In the genomic region with DNA sequence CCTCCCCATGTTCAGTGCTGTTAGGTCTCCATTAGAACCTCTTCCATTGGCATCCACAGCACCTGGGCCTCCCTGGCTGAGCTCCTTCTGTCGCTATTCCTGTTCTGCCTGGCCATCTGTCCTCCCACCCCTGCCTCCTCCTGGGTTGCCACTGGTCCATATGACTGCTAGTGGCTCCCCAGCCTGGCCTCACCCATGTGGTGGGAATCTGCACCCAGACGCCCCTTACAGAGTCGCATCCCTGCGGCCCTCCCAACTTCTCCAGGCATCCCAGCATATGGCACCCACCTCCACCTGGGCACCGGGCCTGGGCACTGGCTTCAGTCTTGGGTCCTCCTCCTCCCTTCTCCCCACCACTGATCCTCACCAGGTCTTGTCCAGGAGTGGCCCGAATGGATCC, we compare ENCODE assay signal across 15 cellular contexts. TPM values are rescaled to one million over a fixed set of nuclear protein-coding genes. Genes with fewer than 3 reads are reported as not detected.
A peak's percentile ranks its signal among the peaks of the same experiment; 100 is the strongest.
DNase-seq lines count a peak whose midpoint lies in the region; ATAC-seq and TF ChIP-seq lines count a peak whose summit lies in the region.
"Had no signal": no experiment of that assay in that cellular context is flagged by ENCODE, and none has a peak within 500 bp of the region (broad histone marks: within the 10 kb centered on the region; RNA-seq: fewer than 3 reads in every experiment).

No MANE protein-coding gene starts in this region.

- no peak overlapping the region for H2BK5ac ChIP-seq in IMR-90 (ENCODE audit: low read depth, low read length, poor library complexity, severe bottlenecking)

- H3K4me2 ChIP-seq in IMR-90 (ENCODE audit: low read depth, low read length) (no peak overlapping the region), MM.1S (ENCODE audit: low read depth, low read length) (no peak overlapping the region)

- ATAC-seq in IMR-90 (ENCODE audit: low read depth): no peak
- ATAC-seq: activated T-cell treated with anti-CD3 and anti-CD28 coated beads, Interleukin-2, amount 50 U/mL, for 72 hours; heart left ventricle; natural killer cell; stimulated activated naive CD8-positive, alpha-beta T cell treated with anti-CD3 and anti-CD28 coated beads, Interleukin-15, amount 100 ng/mL, for 72 hours; WTC11 had no signal

- no peaks in the 10 kb centered on the region for H3K9me2 ChIP-seq in MM.1S (replicated peaks; ENCODE audit: insufficient read depth, low read length)

- H3K4me1 ChIP-seq in IMR-90 (ENCODE audit: control insufficient read depth, insufficient read depth, low read length) (peaks cover 35% of the 10 kb centered on the region), sigmoid colon (peaks cover 0 to 58% (median 52%) of the 10 kb centered on the region in 4 donors), MM.1S (ENCODE audit: low read length) (peaks cover 16% of the 10 kb centered on the region)
- peaks cover 54% of the 10 kb centered on the region for H3K4me1 ChIP-seq in effector memory CD4-positive, alpha-beta T cell (ENCODE audit: control insufficient read depth, insufficient read depth, low read length, poor library complexity, severe bottlenecking)

- H4K20me1 ChIP-seq in IMR-90 (ENCODE audit: insufficient read depth, low read length) (no peaks in the 10 kb centered on the region), MM.1S (ENCODE audit: insufficient read depth, low read length) (no peaks in the 10 kb centered on the region)

- no TSS peak for BruUV-seq in IMR-90 (replicated peaks; lab: Mats Ljungman, UMichigan)

- no peak overlapping the region for H3K23ac ChIP-seq in IMR-90 (ENCODE audit: low read depth, low read length)

- H3K27me3 ChIP-seq in IMR-90 (ENCODE audit: control insufficient read depth, insufficient read depth, low read length): no peaks in the 10 kb centered on the region
- no peaks in the 10 kb centered on the region for H3K27me3 ChIP-seq in effector memory CD4-positive, alpha-beta T cell (replicated peaks; ENCODE audit: control insufficient read depth, insufficient read depth, low read length, poor library complexity, severe bottlenecking)
- no peaks in the 10 kb centered on the region for H3K27me3 ChIP-seq in sigmoid colon
- no peaks in the 10 kb centered on the region for H3K27me3 ChIP-seq in MM.1S (replicated peaks; ENCODE audit: insufficient read depth, low read length)
- H3K27me3 ChIP-seq: heart left ventricle had no signal

- no peak overlapping the region for H4K5ac ChIP-seq in IMR-90 (ENCODE audit: low read depth, low read length)

- peak overlapping the region; percentile 15 for H2AK9ac ChIP-seq in IMR-90 (replicated peaks; ENCODE audit: low read depth, low read length, poor library complexity)

- H3K27ac Mint-ChIP-seq in T-helper 2 cell treated with Interferon-gamma antibody and Interleukin-4, amounts not matched to agents 5 μg/mL and 100 μg/mL, for 36 hours: peak overlapping the region; percentile 79
- H3K27ac Mint-ChIP-seq: activated T-cell treated with anti-CD3 and anti-CD28 coated beads, Interleukin-2, amount 50 U/mL, for 72 hours; WTC11 had no signal

- CTCF ChIA-PET in IMR-90 (lab: Yijun Ruan, JAX): no interaction called here

- H2BK120ac ChIP-seq in IMR-90 (ENCODE audit: low read depth, low read length): 0 out of 2 replicates have a peak overlapping the region, but pooled peaks have one; percentile 51

- H3K79me2 ChIP-seq in MM.1S (ENCODE audit: low read length): peaks cover 29% of the 10 kb centered on the region

- H3K36me3 ChIP-seq in IMR-90 (ENCODE audit: control insufficient read depth, insufficient read depth, low read length) (peaks cover 67% of the 10 kb centered on the region), sigmoid colon (peaks cover 11 to 64% (median 44%) of the 10 kb centered on the region in 4 donors), MM.1S (replicated peaks; ENCODE audit: insufficient read depth, low read length) (peaks cover 3% of the 10 kb centered on the region)
- H3K36me3 ChIP-seq in effector memory CD4-positive, alpha-beta T cell (ENCODE audit: control insufficient read depth, insufficient read depth, low read length): peaks cover 61% of the 10 kb centered on the region

- H3K18ac ChIP-seq in IMR-90 (ENCODE audit: low read depth, low read length): no peak overlapping the region

- H3K56ac ChIP-seq in IMR-90 (ENCODE audit: extremely low read depth, insufficient read depth, low read length): no peak overlapping the region

- no peaks in the 10 kb centered on the region; the same call in 1 of the 2 replicates for H3F3A ChIP-seq in MM.1S (ENCODE audit: insufficient read depth, low read length)

- H3K4me3 ChIP-seq in IMR-90 (ENCODE audit: insufficient read depth, low read depth, low read length) (no peak overlapping the region), sigmoid colon (no peak overlapping the region), MM.1S (ENCODE audit: low read length) (no peak overlapping the region)
- no peak overlapping the region for H3K4me3 ChIP-seq in effector memory CD4-positive, alpha-beta T cell (ENCODE audit: insufficient read depth, low read depth, low read length, poor library complexity, severe bottlenecking)
- H3K4me3 ChIP-seq: heart left ventricle had no signal

- H3K27ac ChIP-seq in IMR-90 (ENCODE audit: insufficient read depth, low read length) (no peak overlapping the region), sigmoid colon (peak overlapping the region; percentile 95 to 99 (median 96)), MM.1S (ENCODE audit: low read length) (no peak overlapping the region)
- peak overlapping the region; percentile 40 for H3K27ac ChIP-seq in effector memory CD4-positive, alpha-beta T cell (ENCODE audit: insufficient read depth, low read length, poor library complexity, severe bottlenecking)

- H3K9me1 ChIP-seq in IMR-90 (ENCODE audit: insufficient read depth, low read length): peaks cover 36% of the 10 kb centered on the region

- H3K4me3 Mint-ChIP-seq in T-helper 2 cell treated with Interferon-gamma antibody and Interleukin-4, amounts not matched to agents 5 μg/mL and 100 μg/mL, for 36 hours: peak overlapping the region; percentile 34
- H3K4me3 Mint-ChIP-seq: activated T-cell treated with anti-CD3 and anti-CD28 coated beads, Interleukin-2, amount 50 U/mL, for 72 hours; natural killer cell; stimulated activated naive CD8-positive, alpha-beta T cell treated with anti-CD3 and anti-CD28 coated beads, Interleukin-15, amount 100 ng/mL, for 72 hours; WTC11 had no signal

- dilution Hi-C loops in IMR-90 (cut with HindIII; ENCODE audit: low sequenced_read_pairs, unreplicated experiment): no loop called here

- H3K9me3 Mint-ChIP-seq in T-helper 2 cell treated with Interferon-gamma antibody and Interleukin-4, amounts not matched to agents 5 μg/mL and 100 μg/mL, for 36 hours: no peaks in the 10 kb centered on the region
- H3K9me3 Mint-ChIP-seq: activated T-cell treated with anti-CD3 and anti-CD28 coated beads, Interleukin-2, amount 50 U/mL, for 72 hours; natural killer cell; stimulated activated naive CD8-positive, alpha-beta T cell treated with anti-CD3 and anti-CD28 coated beads, Interleukin-15, amount 100 ng/mL, for 72 hours had no signal

- POLR2A ChIA-PET in IMR-90 (lab: Charles Lee; ENCODE audit: unreplicated experiment): no interaction called here

- TF ChIP-seq CTCF in IMR-90 (conservative IDR thresholded peaks at IDR 0.05; ENCODE audit: low read depth, low read length) (no peak), sigmoid colon (IDR thresholded peaks at IDR 0.05) (no peak), MM.1S (IDR thresholded peaks at IDR 0.05; ENCODE audit: low read length) (no peak)

- no peak overlapping the region for H2BK20ac ChIP-seq in IMR-90 (ENCODE audit: low read depth, low read length)

- no peak overlapping the region for H2AFZ ChIP-seq in IMR-90 (replicated peaks; ENCODE audit: low read length, poor library complexity)
- H2AFZ ChIP-seq in MM.1S (ENCODE audit: low read length): no peak overlapping the region

- H4K8ac ChIP-seq in IMR-90 (ENCODE audit: low read depth in 2 of 2, low read length in 2 of 2): no peak overlapping the region

- H2BK15ac ChIP-seq in IMR-90 (ENCODE audit: low read depth, low read length): 0 out of 3 replicates have a peak overlapping the region, but pooled peaks have one; percentile 51

- H3K9me3 ChIP-seq in IMR-90 (ENCODE audit: control insufficient read depth, insufficient read depth, low read length) (no peaks in the 10 kb centered on the region), sigmoid colon (no peaks in the 10 kb centered on the region), MM.1S (replicated peaks; ENCODE audit: insufficient read depth, low read length) (no peaks in the 10 kb centered on the region)
- H3K9me3 ChIP-seq in effector memory CD4-positive, alpha-beta T cell (ENCODE audit: control insufficient read depth, low read length): no peaks in the 10 kb centered on the region
- H3K9me3 ChIP-seq: heart left ventricle had no signal

- H4K91ac ChIP-seq in IMR-90 (ENCODE audit: insufficient read depth, low read depth, low read length): 0 out of 2 replicates have a peak overlapping the region, but pooled peaks have one; percentile 51

- intact Hi-C loops in IMR-90 (cut with micrococcal nuclease): no loop called here
- intact Hi-C loops in sigmoid colon (cut with DNase I): no loop called here

- DNase-seq in T-helper 2 cell treated with Interferon-gamma antibody and Interleukin-4, amounts not matched to agents 5 μg/mL and 100 μg/mL, for 36 hours (ENCODE audit: low spot score): no peak
- DNase-seq in T-helper 2 cell: no peak
- no peak for DNase-seq in IMR-90
- DNase-seq in effector memory CD4-positive, alpha-beta T cell: no peak
- DNase-seq in sigmoid colon: no peak
- DNase-seq in MM.1S: no peak
- DNase-seq in 8988T: no peak
- DNase-seq in stimulated activated CD4-positive, alpha-beta T cell treated with anti-CD3 and anti-CD28 coated beads, Interleukin-4, amount 100 ng/mL, for 1 hour: no peak
- DNase-seq: activated T-cell treated with anti-CD3 and anti-CD28 coated beads, Interleukin-2, amount 50 U/mL, for 72 hours; DMS153; natural killer cell; NCI-H1048; stimulated activated naive CD8-positive, alpha-beta T cell treated with anti-CD3 and anti-CD28 coated beads, Interleukin-15, amount 100 ng/mL, for 72 hours had no signal

- H3K36me3 Mint-ChIP-seq in T-helper 2 cell treated with Interferon-gamma antibody and Interleukin-4, amounts not matched to agents 5 μg/mL and 100 μg/mL, for 36 hours (ENCODE audit: low read depth): peaks cover 79% of the 10 kb centered on the region

- in situ Hi-C loops in IMR-90 (cut with MboI; ENCODE audit: low sequenced_read_pairs): no loop called here

- H3K14ac ChIP-seq in IMR-90 (replicated peaks; ENCODE audit: low read depth, low read length): no peak overlapping the region

- no peak overlapping the region for H3K9ac ChIP-seq in IMR-90 (ENCODE audit: low read depth, low read length)
- H3K9ac ChIP-seq in MM.1S (ENCODE audit: low read length): no peak overlapping the region

- H3K4me1 Mint-ChIP-seq in T-helper 2 cell treated with Interferon-gamma antibody and Interleukin-4, amounts not matched to agents 5 μg/mL and 100 μg/mL, for 36 hours (ENCODE audit: low read depth): peaks cover 54% of the 10 kb centered on the region

- TF ChIP-seq POLR2A in IMR-90 (IDR thresholded peaks at IDR 0.05; ENCODE audit: low read depth, low read length) (no peak), sigmoid colon (IDR thresholded peaks at IDR 0.05) (no peak)

- no peak overlapping the region for H2AK5ac ChIP-seq in IMR-90 (ENCODE audit: low read depth, low read length)

- no peak for TF ChIP-seq EP300 in sigmoid colon (IDR thresholded peaks at IDR 0.05)

- peaks cover 24 to 90% of the 10 kb centered on the region in 2 experiments for H3K79me1 ChIP-seq in IMR-90 (ENCODE audit: low read depth in 1 of 2, low read length in 2 of 2)

- no peaks in the 10 kb centered on the region for H3K27me3 Mint-ChIP-seq in T-helper 2 cell treated with Interferon-gamma antibody and Interleukin-4, amounts not matched to agents 5 μg/mL and 100 μg/mL, for 36 hours (ENCODE audit: low read depth)
- H3K27me3 Mint-ChIP-seq: stimulated activated naive CD8-positive, alpha-beta T cell treated with anti-CD3 and anti-CD28 coated beads, Interleukin-15, amount 100 ng/mL, for 72 hours had no signal

- TF ChIP-seq RAD21 in IMR-90 (IDR thresholded peaks at IDR 0.05; ENCODE audit: low read length): no peak

- H3K4ac ChIP-seq in IMR-90 (ENCODE audit: low read depth, low read length): no peak overlapping the region

- WGBS in IMR-90 (ENCODE audit: extremely low coverage in 2 of 2, insufficient read length in 1 of 2), 2 experiments: 90% methylated on average over 4 of the region's 6 CpGs; no CpG with 5 or more reads in 1 of the 2 experiments
- 88 to 97% methylated on average over 6 of the region's 6 CpGs for WGBS in sigmoid colon, 2 donors

RNA-seq across cellular contexts. Expression of gene CDC25B, which starts 7.7 kb away (rescaled TPM):
- total RNA-seq in IMR-90 (2012; rRNA removed) (14.5 and 14.7 TPM in 2 replicates), sigmoid colon (10 to 100 TPM; 18.9 to 59.8 (median 26.9) TPM)
- polyA plus RNA-seq in IMR-90 (2012; rRNA removed) (50.5 and 59.8 TPM in 2 replicates), sigmoid colon (10 to 100 TPM; 12.5 to 65.8 (median 13.8) TPM)
- polyA plus RNA-seq in IMR-90 (2012; cell fraction: cytosol; rRNA removed): 35.2 and 48.2 TPM in 2 replicates
- 165 TPM in 2 replicates for polyA plus RNA-seq in IMR-90 (2012; cell fraction: nucleus; rRNA removed; ENCODE audit: low replicate concordance)

RNA-seq across cellular contexts. Expression of gene AP5S1, which starts 16.5 kb away (rescaled TPM):
- total RNA-seq in IMR-90 (2012; rRNA removed) (11.4 and 11.7 TPM in 2 replicates), sigmoid colon (10 to 100 TPM in 1 of 4 donors, 1 to 10 TPM in 3; 5.4 to 11.8 (median 7.3) TPM)
- polyA plus RNA-seq in IMR-90 (2012; rRNA removed) (10.1 and 12.5 TPM in 2 replicates), sigmoid colon (10 to 100 TPM; 10.8 to 14.5 (median 14.1) TPM)
- 10.6 and 20.2 TPM in 2 replicates for polyA plus RNA-seq in IMR-90 (2012; cell fraction: cytosol; rRNA removed)
- 6.5 and 12.1 TPM in 2 replicates for polyA plus RNA-seq in IMR-90 (2012; cell fraction: nucleus; rRNA removed; ENCODE audit: low replicate concordance)

RNA-seq across cellular contexts. Expression of gene CENPB, which starts 17.3 kb away (rescaled TPM):
- total RNA-seq in IMR-90 (2012; rRNA removed) (59.1 and 72.2 TPM in 2 replicates), sigmoid colon (10 to 100 TPM; 73.4 to 99.9 (median 84.3) TPM)
- polyA plus RNA-seq in IMR-90 (2012; rRNA removed) (45.7 and 49.3 TPM in 2 replicates), sigmoid colon (10 to 100 TPM; 52.7 to 71.4 (median 58.9) TPM)
- 37.2 and 44.3 TPM in 2 replicates for polyA plus RNA-seq in IMR-90 (2012; cell fraction: cytosol; rRNA removed)
- polyA plus RNA-seq in IMR-90 (2012; cell fraction: nucleus; rRNA removed; ENCODE audit: low replicate concordance): 18.7 and 35.4 TPM in 2 replicates

RNA-seq across cellular contexts. Expression of gene SPEF1, which starts 22.6 kb away (rescaled TPM):
- under 0.01 TPM in 1 of 2 replicates, not detected in the other for total RNA-seq in IMR-90 (2012; rRNA removed)
- polyA plus RNA-seq in IMR-90 (2012; rRNA removed): 0.15 and 0.26 TPM in 2 replicates
- 0.30 and 0.54 TPM in 2 replicates for polyA plus RNA-seq in IMR-90 (2012; cell fraction: cytosol; rRNA removed)
- 0.58 and 0.99 TPM in 2 replicates for polyA plus RNA-seq in IMR-90 (2012; cell fraction: nucleus; rRNA removed; ENCODE audit: low replicate concordance)
- under 1 TPM in 1 of 4 donors, not detected in 3; 0.81 TPM for total RNA-seq in sigmoid colon
- polyA plus RNA-seq in sigmoid colon: under 1 TPM in 1 of 3 donors, not detected in 2; 0.12 TPM

RNA-seq across cellular contexts. Expression of gene ADISSP, which starts 36.3 kb away (rescaled TPM):
- total RNA-seq in IMR-90 (2012; rRNA removed) (31.4 and 31.9 TPM in 2 replicates), sigmoid colon (100 to 1,000 TPM in 1 of 4 donors, 10 to 100 TPM in 3; 53.2 to 116 (median 69.6) TPM)
- polyA plus RNA-seq in IMR-90 (2012; rRNA removed) (58.2 and 65.0 TPM in 2 replicates), sigmoid colon (10 to 100 TPM; 15.7 to 38.1 (median 18.0) TPM)
- 75.4 and 85.6 TPM in 2 replicates for polyA plus RNA-seq in IMR-90 (2012; cell fraction: cytosol; rRNA removed)
- polyA plus RNA-seq in IMR-90 (2012; cell fraction: nucleus; rRNA removed; ENCODE audit: low replicate concordance): 17.7 and 47.7 TPM in 2 replicates

Comparison
In these comparisons a context has a peak if more than half of its experiments do, and no peak if none do; other contexts are left out.
1. H3K27ac ChIP-seq: peak in effector memory CD4-positive, alpha-beta T cell (single experiment) and sigmoid colon (4 of 4); none in IMR-90 (single experiment) and MM.1S (single experiment).